ENCODE assay signal across 1 cellular context in the genomic region with DNA sequence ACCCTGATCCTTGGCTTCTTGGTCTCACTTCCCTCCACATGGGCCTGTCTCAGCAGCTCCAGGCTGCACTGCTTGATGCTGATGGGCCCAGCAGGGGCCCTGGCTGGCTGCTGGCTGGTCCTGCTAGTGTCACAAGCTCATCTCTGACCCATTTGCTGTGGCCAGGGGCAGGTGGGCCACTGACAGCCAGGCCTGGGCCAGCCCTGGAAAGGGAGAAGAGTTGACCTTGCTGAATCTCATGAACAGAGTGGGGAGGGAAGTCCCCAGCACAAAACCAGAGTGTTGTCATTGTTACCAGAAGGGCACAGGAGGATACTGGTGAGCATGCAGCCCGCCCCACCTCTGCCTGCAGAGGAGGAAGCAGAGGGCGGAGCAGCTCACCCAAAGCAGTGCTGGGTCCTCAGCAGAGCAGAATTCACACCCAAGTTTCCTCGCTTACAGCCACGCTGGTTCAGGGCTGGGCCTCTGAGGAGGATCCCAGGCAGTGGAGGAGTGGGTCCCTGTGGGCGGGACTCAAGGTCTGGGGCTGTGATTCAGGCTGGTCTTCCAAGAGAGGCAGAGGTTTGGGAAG.
A peak's percentile ranks its signal among the peaks of the same experiment; 100 is the strongest.
TF ChIP-seq lines count a peak whose summit lies in the region.

No MANE protein-coding gene starts in this region.

TF ChIP-seq in HEK293, 187 proteins besides CTCF, POLR2A, EP300 and RAD21 (continued from another document):
- TF ChIP-seq, protein P1, sequence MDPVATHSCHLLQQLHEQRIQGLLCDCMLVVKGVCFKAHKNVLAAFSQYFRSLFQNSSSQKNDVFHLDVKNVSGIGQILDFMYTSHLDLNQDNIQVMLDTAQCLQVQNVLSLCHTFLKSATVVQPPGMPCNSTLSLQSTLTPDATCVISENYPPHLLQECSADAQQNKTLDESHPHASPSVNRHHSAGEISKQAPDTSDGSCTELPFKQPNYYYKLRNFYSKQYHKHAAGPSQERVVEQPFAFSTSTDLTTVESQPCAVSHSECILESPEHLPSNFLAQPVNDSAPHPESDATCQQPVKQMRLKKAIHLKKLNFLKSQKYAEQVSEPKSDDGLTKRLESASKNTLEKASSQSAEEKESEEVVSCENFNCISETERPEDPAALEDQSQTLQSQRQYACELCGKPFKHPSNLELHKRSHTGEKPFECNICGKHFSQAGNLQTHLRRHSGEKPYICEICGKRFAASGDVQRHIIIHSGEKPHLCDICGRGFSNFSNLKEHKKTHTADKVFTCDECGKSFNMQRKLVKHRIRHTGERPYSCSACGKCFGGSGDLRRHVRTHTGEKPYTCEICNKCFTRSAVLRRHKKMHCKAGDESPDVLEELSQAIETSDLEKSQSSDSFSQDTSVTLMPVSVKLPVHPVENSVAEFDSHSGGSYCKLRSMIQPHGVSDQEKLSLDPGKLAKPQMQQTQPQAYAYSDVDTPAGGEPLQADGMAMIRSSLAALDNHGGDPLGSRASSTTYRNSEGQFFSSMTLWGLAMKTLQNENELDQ (tag by site-specific recombination; IDR thresholded peaks at IDR 0.05; ENCODE audit: low read depth) = no peak
- TF ChIP-seq SP3 (tag by site-specific recombination; IDR thresholded peaks at IDR 0.05) (no peak), EGR2 (tag by site-specific recombination; IDR thresholded peaks at IDR 0.05; ENCODE audit: low read depth) (peak; percentile 4; the same call in 1 of the 2 replicates), ZNF768 (tag by site-specific recombination; IDR thresholded peaks at IDR 0.05) (no peak), ZSCAN16 (tag by site-specific recombination; IDR thresholded peaks at IDR 0.05) (no peak), ZNF391 (tag by site-specific recombination; IDR thresholded peaks at IDR 0.05; ENCODE audit: borderline replicate concordance, low read depth) (no peak), ZNF530 (tag by site-specific recombination; IDR thresholded peaks at IDR 0.05; ENCODE audit: low read depth) (no peak), ZBTB21 (tag by site-specific recombination; IDR thresholded peaks at IDR 0.05) (no peak)
